In genomic region chr1:234244482-234244881, GRCh38 we compare ENCODE assay signal across 15 cellular contexts.
A peak's percentile ranks its signal among the peaks of the same experiment; 100 is the strongest.
DNase-seq lines count a peak whose midpoint lies in the region; ATAC-seq and TF ChIP-seq lines count a peak whose summit lies in the region.
"Had no signal": no experiment of that assay in that cellular context is flagged by ENCODE, and none has a peak within 500 bp of the region (broad histone marks: within the 10 kb centered on the region; RNA-seq: fewer than 3 reads in every experiment).

No MANE protein-coding gene starts in this region.

- H3K18ac ChIP-seq in neuronal stem cell (ENCODE audit: low read length) = no peak overlapping the region

- intact Hi-C loops in activated CD4-positive, alpha-beta T cell treated with anti-CD3 and anti-CD28 coated beads for 36 hours (cut with DNase I, micrococcal nuclease) = loop anchor here (1.0 kb wide), 1 partner anchor 27 kb away; no protein-coding TSS in a partner anchor

- no peak overlapping the region for H3K4me3 ChIP-seq in neuronal stem cell (ENCODE audit: low read length in 2 of 2)
- H3K4me3 ChIP-seq: lung, tibial artery had no signal

- peaks cover 2 to 7% of the 10 kb centered on the region in 2 donors for H3K9me3 ChIP-seq in neuronal stem cell (replicated peaks in 1 of 2; ENCODE audit: control insufficient read depth in 2 of 2, insufficient read depth in 1 of 2, low read depth in 1 of 2, low read length in 2 of 2)
- H3K9me3 ChIP-seq: Caco-2, tibial artery had no signal

- no peak overlapping the region for H2BK120ac ChIP-seq in neuronal stem cell (ENCODE audit: low read depth, low read length)

- H2BK15ac ChIP-seq in neuronal stem cell (ENCODE audit: low read length) = no peak overlapping the region

- H2BK5ac ChIP-seq in neuronal stem cell (ENCODE audit: low read length) = no peak overlapping the region

- no peak overlapping the region for H3K27ac Mint-ChIP-seq in activated CD4-positive, alpha-beta T cell treated with anti-CD3 and anti-CD28 coated beads for 36 hours
- no peak overlapping the region for H3K27ac Mint-ChIP-seq in progenitor cell of endocrine pancreas
- H3K27ac Mint-ChIP-seq: activated T-helper 1 cell treated with anti-CD3 and anti-CD28 coated beads, Interleukin-12 subunit alpha, Interleukin-12 subunit beta, Interleukin-2, Interleukin-4 antibody, amounts not matched to agents 30 ng/mL and 10 ng/mL and 1 ng/mL, durations not matched to agents 14 hours and 24 hours and 36 hours had no signal

- no peak for DNase-seq in activated CD4-positive, alpha-beta T cell treated with anti-CD3 and anti-CD28 coated beads for 36 hours
- DNase-seq in activated CD4-positive, alpha-beta T cell treated with anti-CD3 and anti-CD28 coated beads for 4 hours = no peak
- DNase-seq in NOMO-1 treated with DMSO at 0.1 percent for 48 hours (lab: John Stamatoyannopoulos, UW; ENCODE audit: unreplicated experiment) = peak; percentile 69
- DNase-seq in progenitor cell of endocrine pancreas (ENCODE audit: low spot score, unreplicated experiment) = no peak
- DNase-seq in neuronal stem cell (ENCODE audit: low spot score) = no peak
- DNase-seq in iPS-NIHi11 (ENCODE audit: low spot score) = no peak
- DNase-seq: activated CD4-positive, alpha-beta T cell treated with anti-CD3 and anti-CD28 coated beads, Interleukin-2, amount 50 U/mL, for 48 hours; Caco-2; NCI-H1105; NCI-H446 treated with DMSO at 0.1 percent for 48 hours; tibial artery had no signal

- no peaks in the 10 kb centered on the region for H3K4me1 ChIP-seq in neuronal stem cell (ENCODE audit: control insufficient read depth in 2 of 2, insufficient read depth in 1 of 2, low read depth in 1 of 2, low read length in 2 of 2)
- H3K4me1 ChIP-seq: Caco-2, tibial artery had no signal

- H3K23ac ChIP-seq in neuronal stem cell (ENCODE audit: low read depth, low read length, poor library complexity) = no peak overlapping the region

- CTCF ChIA-PET in activated CD4-positive, alpha-beta T cell treated with anti-CD3 and anti-CD28 coated beads for 36 hours (lab: Charles Lee) = interaction anchor here (0.6 to 2.1 kb wide), 6 partner anchors 15 to 331 kb away, joined by 3 to 11 read pairs (median 3); no protein-coding TSS in a partner anchor

- no peak overlapping the region for H2AK5ac ChIP-seq in neuronal stem cell (ENCODE audit: low read depth, low read length)

- H2BK12ac ChIP-seq in neuronal stem cell (ENCODE audit: low read length) = no peak overlapping the region

- H3K9ac ChIP-seq in neuronal stem cell (ENCODE audit: low read depth, low read length, poor library complexity) = no peak overlapping the region

- peaks cover 0 to 8% (median 0%) of the 10 kb centered on the region in 3 experiments for H3K27me3 ChIP-seq in neuronal stem cell (ENCODE audit: control insufficient read depth in 3 of 3, insufficient read depth in 3 of 3, low read depth in 1 of 3, low read length in 3 of 3)
- H3K27me3 ChIP-seq: tibial artery had no signal

- no peak for TF ChIP-seq CTCF in progenitor cell of endocrine pancreas (IDR thresholded peaks at IDR 0.05; ENCODE audit: unreplicated experiment)

- no peak overlapping the region for H3K14ac ChIP-seq in neuronal stem cell (ENCODE audit: low read length)

- POLR2A ChIA-PET in activated CD4-positive, alpha-beta T cell treated with anti-CD3 and anti-CD28 coated beads for 36 hours (lab: Charles Lee) = no interaction called here

- H3K79me1 ChIP-seq in neuronal stem cell (ENCODE audit: low read depth, low read length) = no peaks in the 10 kb centered on the region

- peaks cover 20% of the 10 kb centered on the region for H3K4me1 Mint-ChIP-seq in activated CD4-positive, alpha-beta T cell treated with anti-CD3 and anti-CD28 coated beads for 36 hours
- H3K4me1 Mint-ChIP-seq in progenitor cell of endocrine pancreas (ENCODE audit: low read depth) = no peaks in the 10 kb centered on the region

- no peak overlapping the region for H3K27ac ChIP-seq in neuronal stem cell (replicated peaks; ENCODE audit: low read length)
- H3K27ac ChIP-seq: tibial artery had no signal

- H3K4me3 Mint-ChIP-seq in activated CD4-positive, alpha-beta T cell treated with anti-CD3 and anti-CD28 coated beads for 36 hours = no peak overlapping the region
- H3K4me3 Mint-ChIP-seq in progenitor cell of endocrine pancreas (ENCODE audit: low read depth) = no peak overlapping the region
- H3K4me3 Mint-ChIP-seq: activated T-helper 1 cell treated with anti-CD3 and anti-CD28 coated beads, Interleukin-12 subunit alpha, Interleukin-12 subunit beta, Interleukin-2, Interleukin-4 antibody, amounts not matched to agents 30 ng/mL and 10 ng/mL and 1 ng/mL, durations not matched to agents 14 hours and 24 hours and 36 hours had no signal

- no peak overlapping the region for H4K91ac ChIP-seq in neuronal stem cell (ENCODE audit: low read depth, low read length, poor library complexity)

- H2AFZ ChIP-seq in neuronal stem cell (ENCODE audit: low read length) = no peak overlapping the region

- no peak overlapping the region for H4K8ac ChIP-seq in neuronal stem cell (ENCODE audit: low read depth, low read length)

- no peak overlapping the region for H3K4ac ChIP-seq in neuronal stem cell (ENCODE audit: low read length)

- no peaks in the 10 kb centered on the region for H3K36me3 Mint-ChIP-seq in activated CD4-positive, alpha-beta T cell treated with anti-CD3 and anti-CD28 coated beads for 36 hours (ENCODE audit: low read depth)
- H3K36me3 Mint-ChIP-seq in progenitor cell of endocrine pancreas (ENCODE audit: insufficient read depth) = no peaks in the 10 kb centered on the region

- H3K27me3 Mint-ChIP-seq in activated CD4-positive, alpha-beta T cell treated with anti-CD3 and anti-CD28 coated beads for 36 hours = peaks cover 15% of the 10 kb centered on the region
- H3K27me3 Mint-ChIP-seq in progenitor cell of endocrine pancreas = no peaks in the 10 kb centered on the region

- peak; percentile 48 for ATAC-seq in activated CD4-positive, alpha-beta T cell treated with anti-CD3 and anti-CD28 coated beads for 36 hours
- ATAC-seq in HG02798 (IDR thresholded peaks at IDR 0.05; ENCODE audit: poor library complexity, unreplicated experiment) (peak; percentile 26), HG02588 (IDR thresholded peaks at IDR 0.05; ENCODE audit: unreplicated experiment) (no peak)

- no peaks in the 10 kb centered on the region for H3K36me3 ChIP-seq in neuronal stem cell (replicated peaks in 1 of 2; ENCODE audit: control insufficient read depth in 2 of 2, insufficient read depth in 2 of 2, low read length in 2 of 2)
- H3K36me3 ChIP-seq: tibial artery had no signal

- H3K4me2 ChIP-seq in neuronal stem cell (ENCODE audit: insufficient read depth, low read length, poor library complexity, severe bottlenecking) = no peak overlapping the region

- peaks cover 2% of the 10 kb centered on the region for H3K9me3 Mint-ChIP-seq in activated CD4-positive, alpha-beta T cell treated with anti-CD3 and anti-CD28 coated beads for 36 hours (ENCODE audit: low read depth)
- peaks cover 14% of the 10 kb centered on the region for H3K9me3 Mint-ChIP-seq in progenitor cell of endocrine pancreas (ENCODE audit: low read depth)
